In the genomic region with DNA sequence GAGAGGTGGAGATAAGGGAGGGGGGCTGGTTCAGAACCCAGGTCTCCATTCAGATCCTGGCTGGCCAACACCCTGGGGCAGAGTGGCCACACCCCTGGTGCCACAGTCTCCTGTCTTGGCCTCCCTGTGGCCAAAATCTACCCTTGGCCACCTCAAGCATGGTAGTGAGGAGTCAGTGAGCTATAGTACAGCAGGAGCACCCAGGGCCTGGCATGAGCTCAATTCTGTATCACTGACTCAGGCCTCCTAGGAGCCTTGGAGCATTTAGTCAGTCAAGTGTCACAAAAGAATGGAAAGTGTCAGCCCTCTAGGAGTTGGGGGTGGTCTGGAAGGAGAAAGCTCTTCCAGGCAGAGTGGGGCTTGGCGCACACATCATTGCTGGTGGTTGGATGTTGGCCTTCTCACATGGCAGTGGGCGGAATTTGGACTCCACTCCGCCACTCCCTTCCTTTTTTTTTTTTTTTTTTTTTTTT, we compare ENCODE assay signal across 8 cellular contexts. TPM values are rescaled to one million over a fixed set of nuclear protein-coding genes. Genes with fewer than 3 reads are reported as not detected.
DNase-seq lines count a peak whose midpoint lies in the region; ATAC-seq lines count a peak whose summit lies in the region.

No MANE protein-coding gene starts in this region.

- DNase-seq in activated naive CD4-positive, alpha-beta T cell treated with Interleukin-2 at 50 U/mL for 16 hours, result no peak
- DNase-seq in T-cell, result no peak
- peak; percentile 33 for DNase-seq in fibroblast of gingiva (ENCODE audit: low read depth)
- DNase-seq in stimulated activated naive CD4-positive, alpha-beta T cell (lab: John Stamatoyannopoulos, UW), result no peak

- no peaks in the 10 kb centered on the region for H3K9me3 ChIP-seq in thymus (ENCODE audit: control insufficient read depth)

- POLR2A ChIA-PET in T-cell (lab: Charles Lee), result interaction anchor here in 1 of 2 donors (0.5 kb wide), 1 partner anchor 29 kb away, joined by 3 read pairs; no protein-coding TSS in a partner anchor

- peaks cover 45% of the 10 kb centered on the region for H3K36me3 ChIP-seq in thymus (ENCODE audit: control insufficient read depth, insufficient read depth)

- peak overlapping the region; percentile 69 for H3K27ac ChIP-seq in thymus (ENCODE audit: low read depth)

- peak overlapping the region; percentile 72 for H3K4me3 Mint-ChIP-seq in activated naive CD4-positive, alpha-beta T cell treated with anti-CD3 and anti-CD28 coated beads, Interleukin-2, amount 50 U/mL, for 24 hours
- peak overlapping the region in 1 of 3 donors; percentile 44 for H3K4me3 Mint-ChIP-seq in T-cell

- peak overlapping the region; percentile 69 for H3K27ac Mint-ChIP-seq in activated naive CD4-positive, alpha-beta T cell treated with anti-CD3 and anti-CD28 coated beads, Interleukin-2, amount 50 U/mL, for 24 hours
- peak overlapping the region; percentile 89 for H3K27ac Mint-ChIP-seq in T-cell

- peaks cover 21% of the 10 kb centered on the region for H3K4me1 ChIP-seq in thymus (ENCODE audit: control insufficient read depth, insufficient read depth, low read length)

- H3K4me1 Mint-ChIP-seq in activated naive CD4-positive, alpha-beta T cell treated with anti-CD3 and anti-CD28 coated beads, Interleukin-2, amount 50 U/mL, for 24 hours, result peaks cover 69% of the 10 kb centered on the region
- peaks cover 57 to 83% (median 72%) of the 10 kb centered on the region in 3 donors for H3K4me1 Mint-ChIP-seq in T-cell

- WGBS in thymus, result 98% methylated on average over 3 of the region's 3 CpGs

- H3K4me3 ChIP-seq in thymus (ENCODE audit: low read length), result no peak overlapping the region

- H3K36me3 Mint-ChIP-seq in activated naive CD4-positive, alpha-beta T cell treated with anti-CD3 and anti-CD28 coated beads, Interleukin-2, amount 50 U/mL, for 24 hours, result peaks cover 16% of the 10 kb centered on the region
- H3K36me3 Mint-ChIP-seq in T-cell, result peaks cover 28% of the 10 kb centered on the region

- no peaks in the 10 kb centered on the region for H3K9me3 Mint-ChIP-seq in activated naive CD4-positive, alpha-beta T cell treated with anti-CD3 and anti-CD28 coated beads, Interleukin-2, amount 50 U/mL, for 24 hours
- H3K9me3 Mint-ChIP-seq in T-cell, result no peaks in the 10 kb centered on the region

- no peaks in the 10 kb centered on the region for H3K27me3 Mint-ChIP-seq in activated naive CD4-positive, alpha-beta T cell treated with anti-CD3 and anti-CD28 coated beads, Interleukin-2, amount 50 U/mL, for 24 hours
- H3K27me3 Mint-ChIP-seq in T-cell, result no peaks in the 10 kb centered on the region

- CTCF ChIA-PET in T-cell (lab: Charles Lee), result interaction anchor here (0.6 to 2.1 kb wide), 3 partner anchors 10 to 571 kb away, joined by 4 to 15 read pairs (median 8); partner anchors contain the start of gene RPS19 (in 1 of the 2)

- H3K27me3 ChIP-seq in thymus (ENCODE audit: control insufficient read depth, insufficient read depth), result no peaks in the 10 kb centered on the region

- ATAC-seq in T-cell (replicated peaks in 1 of 4), result no peak
- ATAC-seq in GM21723 (IDR thresholded peaks at IDR 0.05; ENCODE audit: unreplicated experiment), result no peak
- no peak for ATAC-seq in HG02870 (IDR thresholded peaks at IDR 0.05; ENCODE audit: unreplicated experiment)

RNA-seq across cellular contexts. Expression of gene CD79A, which starts 6.6 kb away (rescaled TPM):
- 10 to 100 TPM; 15.9 to 51.1 (median 19.0) TPM for total RNA-seq in T-cell
- polyA plus RNA-seq in thymus, result 74.4 TPM

RNA-seq across cellular contexts. Expression of gene RPS19, which starts 10.4 kb away (rescaled TPM):
- total RNA-seq in T-cell, result 1,000 to 10,000 TPM; 3,043 to 4,286 (median 3,822) TPM
- polyA plus RNA-seq in thymus, result 3,799 TPM

RNA-seq across cellular contexts. Expression of gene ARHGEF1, which starts 12.5 kb away (rescaled TPM):
- 1,000 to 10,000 TPM; 1,130 to 1,360 (median 1,288) TPM for total RNA-seq in T-cell
- polyA plus RNA-seq in thymus, result 630 TPM

RNA-seq across cellular contexts. Expression of gene DMRTC2, which starts 25.6 kb away (rescaled TPM):
- total RNA-seq in T-cell, result not detected
- polyA plus RNA-seq in thymus, result 0.07 TPM

RNA-seq across cellular contexts. Expression of gene LYPD4, which starts 26.0 kb away (rescaled TPM):
- not detected for total RNA-seq in T-cell
- polyA plus RNA-seq in thymus, result 0.09 TPM
